Comparison of ENCODE assay signal across 10 cellular contexts in the genomic region with DNA sequence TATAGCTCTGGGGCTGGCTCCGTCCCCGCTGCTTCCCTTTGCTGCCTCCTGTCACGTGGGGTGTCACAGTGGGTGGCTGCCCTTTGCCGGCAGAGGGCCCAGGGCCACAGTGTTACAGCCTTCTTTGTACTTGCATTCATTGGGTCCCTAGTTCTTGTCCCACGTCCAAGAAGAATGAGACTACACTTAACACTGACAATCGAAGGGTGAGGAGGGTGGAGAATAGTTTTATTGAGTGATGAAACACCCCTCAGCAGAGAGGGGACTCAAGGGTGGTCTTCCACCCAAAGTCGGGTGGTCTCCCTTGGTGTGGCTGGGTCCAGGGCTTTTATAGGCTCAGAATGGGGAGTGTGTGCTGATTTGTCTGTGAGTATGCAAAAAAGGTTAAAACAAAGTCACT. TPM values are rescaled to one million over a fixed set of nuclear protein-coding genes. Genes with fewer than 3 reads are reported as not detected.
DNase-seq lines count a peak whose midpoint lies in the region; ATAC-seq and TF ChIP-seq lines count a peak whose summit lies in the region.
"Had no signal": no experiment of that assay in that cellular context is flagged by ENCODE, and none has a peak within 500 bp of the region (broad histone marks: within the 10 kb centered on the region; RNA-seq: fewer than 3 reads in every experiment).

No MANE protein-coding gene starts in this region.

- no peaks in the 10 kb centered on the region for H3K9me3 Mint-ChIP-seq in CD8-positive, alpha-beta T cell
- H3K9me3 Mint-ChIP-seq in activated B cell treated with CpG ODN at 0.5 μM for 24 hours = no peaks in the 10 kb centered on the region
- no peaks in the 10 kb centered on the region for H3K9me3 Mint-ChIP-seq in naive thymus-derived CD8-positive, alpha-beta T cell

- TF ChIP-seq EP300 in transverse colon (IDR thresholded peaks at IDR 0.05; ENCODE audit: low read depth) = no peak

- no peak for TF ChIP-seq POLR2A in transverse colon (IDR thresholded peaks at IDR 0.05)

- CTCF ChIA-PET in CD8-positive, alpha-beta T cell (lab: Charles Lee) = no interaction called here
- CTCF ChIA-PET in activated B cell treated with CpG ODN at 0.5 μM for 24 hours (lab: Charles Lee) = no interaction called here

- POLR2A ChIA-PET in CD8-positive, alpha-beta T cell (lab: Charles Lee) = interaction anchor here (1.3 kb wide), 1 partner anchor 9 kb away, joined by 5 read pairs; no protein-coding TSS in a partner anchor
- POLR2A ChIA-PET in activated B cell treated with CpG ODN at 0.5 μM for 24 hours (lab: Charles Lee) = no interaction called here
- POLR2A ChIA-PET in naive thymus-derived CD8-positive, alpha-beta T cell (lab: Charles Lee) = interaction anchor here (2.8 kb wide), 1 partner anchor 48 kb away, joined by 19 read pairs; a partner anchor contains a TSS

- peaks cover 62% of the 10 kb centered on the region for H3K4me1 Mint-ChIP-seq in CD8-positive, alpha-beta T cell (ENCODE audit: low read depth)
- H3K4me1 Mint-ChIP-seq in activated B cell treated with CpG ODN at 0.5 μM for 24 hours = peaks cover 48% of the 10 kb centered on the region
- H3K4me1 Mint-ChIP-seq in naive thymus-derived CD8-positive, alpha-beta T cell = peaks cover 33 to 70% (median 65%) of the 10 kb centered on the region in 4 donors

- ATAC-seq in CD8-positive, alpha-beta T cell = no peak
- ATAC-seq in activated B cell treated with CpG ODN at 0.5 μM for 24 hours (ENCODE audit: low read depth) (no peak), GM19397 (IDR thresholded peaks at IDR 0.05; ENCODE audit: unreplicated experiment) (no peak)
- no peak for ATAC-seq in naive thymus-derived CD8-positive, alpha-beta T cell

- intact Hi-C loops in CD8-positive, alpha-beta T cell (cut with DNase I, micrococcal nuclease) = loop anchor here in 1 of 2 experiments (5.0 kb wide), 1 partner anchor 132 kb away; a partner anchor contains a TSS
- intact Hi-C loops in activated B cell treated with CpG ODN at 0.5 μM for 24 hours (cut with micrococcal nuclease) = no loop called here
- intact Hi-C loops in transverse colon (cut with DNase I; ENCODE audit: low total_unique reads) = no loop called here

- H3K27me3 ChIP-seq in BLaER1 (no peaks in the 10 kb centered on the region), transverse colon (no peaks in the 10 kb centered on the region)
- no peaks in the 10 kb centered on the region for H3K27me3 ChIP-seq in CD8-positive, alpha-beta T cell (ENCODE audit: insufficient read depth, low read length)

- no peak for TF ChIP-seq CTCF in CD8-positive, alpha-beta T cell (IDR thresholded peaks at IDR 0.05)
- TF ChIP-seq CTCF in activated B cell treated with CpG ODN at 0.5 μM for 24 hours (IDR thresholded peaks at IDR 0.05) (no peak), transverse colon (IDR thresholded peaks at IDR 0.05) (no peak)

- peak overlapping the region; percentile 78 for H3K4me2 ChIP-seq in BLaER1

- H3K9ac ChIP-seq in BLaER1 = no peak overlapping the region

- in situ Hi-C loops in transverse colon (cut with MboI; ENCODE audit: low pct_ligation_motif_present in 1 of 4, low pct_unique_long_range_greater_than_20kb in 1 of 4, low sequenced_read_pairs in 3 of 4) = no loop called here

- peak overlapping the region; percentile 87 for H3K4me3 ChIP-seq in BLaER1
- H3K4me3 ChIP-seq in CD8-positive, alpha-beta T cell (ENCODE audit: low read depth, low read length) = no peak overlapping the region
- no peak overlapping the region for H3K4me3 ChIP-seq in transverse colon

- H3K27ac ChIP-seq in BLaER1 = no peak overlapping the region
- H3K27ac ChIP-seq in CD8-positive, alpha-beta T cell (ENCODE audit: low read depth, low read length) = no peak overlapping the region
- no peak overlapping the region for H3K27ac ChIP-seq in transverse colon

- H3K4me1 ChIP-seq in BLaER1 = peaks cover 44% of the 10 kb centered on the region
- H3K4me1 ChIP-seq in CD8-positive, alpha-beta T cell (ENCODE audit: insufficient read depth, low read length) = peaks cover 37% of the 10 kb centered on the region
- peaks cover 31 to 53% (median 38%) of the 10 kb centered on the region in 4 donors for H3K4me1 ChIP-seq in transverse colon

- peak overlapping the region; percentile 19 for H3K4me3 Mint-ChIP-seq in CD8-positive, alpha-beta T cell
- peak overlapping the region; percentile 91 for H3K4me3 Mint-ChIP-seq in activated B cell treated with CpG ODN at 0.5 μM for 24 hours
- H3K4me3 Mint-ChIP-seq in naive thymus-derived CD8-positive, alpha-beta T cell = peak overlapping the region in 9 of 10 donors; percentile 11 to 80 (median 59)

- peaks cover 8% of the 10 kb centered on the region for H3K36me3 Mint-ChIP-seq in CD8-positive, alpha-beta T cell
- H3K36me3 Mint-ChIP-seq in activated B cell treated with CpG ODN at 0.5 μM for 24 hours (ENCODE audit: low read depth) = peaks cover 8% of the 10 kb centered on the region
- H3K36me3 Mint-ChIP-seq in naive thymus-derived CD8-positive, alpha-beta T cell = peaks cover 0 to 11% (median 0%) of the 10 kb centered on the region in 3 donors

- 86 to 95% methylated on average over 2 to 7 of the region's 7 CpGs for WGBS in transverse colon (ENCODE audit: low coverage in 1 of 2), 2 donors

- H3K27me3 Mint-ChIP-seq in CD8-positive, alpha-beta T cell (ENCODE audit: low read depth) = no peaks in the 10 kb centered on the region
- H3K27me3 Mint-ChIP-seq in activated B cell treated with CpG ODN at 0.5 μM for 24 hours = no peaks in the 10 kb centered on the region
- H3K27me3 Mint-ChIP-seq in naive thymus-derived CD8-positive, alpha-beta T cell = no peaks in the 10 kb centered on the region

- peaks cover 86% of the 10 kb centered on the region for H4K20me1 ChIP-seq in BLaER1

- H3K9me3 ChIP-seq in BLaER1 = peaks cover 15% of the 10 kb centered on the region
- no peaks in the 10 kb centered on the region for H3K9me3 ChIP-seq in CD8-positive, alpha-beta T cell (ENCODE audit: low read length)
- no peaks in the 10 kb centered on the region for H3K9me3 ChIP-seq in transverse colon

- no peak for DNase-seq in CD8-positive, alpha-beta T cell
- DNase-seq in activated B cell treated with CpG ODN at 0.5 μM for 24 hours (no peak), transverse colon (no peak)
- DNase-seq in naive thymus-derived CD8-positive, alpha-beta T cell = no peak
- DNase-seq in stimulated activated CD4-positive, alpha-beta T cell treated with anti-CD3 and anti-CD28 coated beads, Interleukin-2, amount 100 ng/mL, for 48 hours = no peak
- DNase-seq: glutamatergic neuron, NCI-H1105, NCI-H69 had no signal

- H3K27ac Mint-ChIP-seq in CD8-positive, alpha-beta T cell = peak overlapping the region; percentile 19
- no peak overlapping the region for H3K27ac Mint-ChIP-seq in activated B cell treated with CpG ODN at 0.5 μM for 24 hours
- H3K27ac Mint-ChIP-seq in naive thymus-derived CD8-positive, alpha-beta T cell = peak overlapping the region in 6 of 10 donors; percentile 8 to 85 (median 58)

- H3K36me3 ChIP-seq in BLaER1 = peaks cover 44% of the 10 kb centered on the region
- H3K36me3 ChIP-seq in CD8-positive, alpha-beta T cell (ENCODE audit: insufficient read depth, low read length) = no peaks in the 10 kb centered on the region
- H3K36me3 ChIP-seq in transverse colon = no peaks in the 10 kb centered on the region

RNA-seq across cellular contexts. Expression of a gene that starts 1.9 kb away (rescaled TPM):
- total RNA-seq in CD8-positive, alpha-beta T cell = 10 to 100 TPM; 94.0 to 94.5 TPM
- total RNA-seq in activated B cell treated with CpG ODN at 0.5 μM for 24 hours (92.6 and 101 TPM in 2 replicates), transverse colon (100 to 1,000 TPM in 3 of 4 donors, 10 to 100 TPM in 1; 62.9 to 400 (median 137) TPM)
- 100 to 1,000 TPM; 103 to 104 TPM for total RNA-seq in naive thymus-derived CD8-positive, alpha-beta T cell
- polyA plus RNA-seq in naive thymus-derived CD8-positive, alpha-beta T cell = 10 to 100 TPM; 45.8 to 60.1 (median 46.5) TPM

RNA-seq across cellular contexts. Expression of a gene that starts 2.4 kb away (rescaled TPM):
- total RNA-seq in CD8-positive, alpha-beta T cell = 10 to 100 TPM; 19.5 to 24.3 TPM
- 23.7 and 26.7 TPM in 2 replicates for total RNA-seq in activated B cell treated with CpG ODN at 0.5 μM for 24 hours
- total RNA-seq in naive thymus-derived CD8-positive, alpha-beta T cell = 10 to 100 TPM; 28.4 to 31.8 TPM
- 10 to 100 TPM; 29.6 to 58.4 (median 38.9) TPM for polyA plus RNA-seq in naive thymus-derived CD8-positive, alpha-beta T cell
- 100 to 1,000 TPM in 1 of 4 donors, 10 to 100 TPM in 3; 65.1 to 142 (median 82.8) TPM for total RNA-seq in transverse colon

RNA-seq across cellular contexts. Expression of a gene that starts 47.2 kb away (rescaled TPM):
- 1 to 10 TPM; 3.7 to 6.0 TPM for total RNA-seq in CD8-positive, alpha-beta T cell
- 29.2 and 34.7 TPM in 2 replicates for total RNA-seq in activated B cell treated with CpG ODN at 0.5 μM for 24 hours
- 10 to 100 TPM; 19.8 to 21.2 TPM for total RNA-seq in naive thymus-derived CD8-positive, alpha-beta T cell
- polyA plus RNA-seq in naive thymus-derived CD8-positive, alpha-beta T cell = 10 to 100 TPM; 36.3 to 40.7 (median 38.6) TPM
- total RNA-seq in transverse colon = 10 to 100 TPM in 2 of 4 donors, 1 to 10 TPM in 2; 3.4 to 27.9 (median 11.4) TPM

Comparison
In these comparisons a context has a peak if more than half of its experiments do, and no peak if none do; other contexts are left out.
1. H3K4me3 Mint-ChIP-seq: peak in every context shown above with its lines; median percentile 91 in activated B cell treated with CpG ODN at 0.5 μM for 24 hours; 59 in naive thymus-derived CD8-positive, alpha-beta T cell; 19 in CD8-positive, alpha-beta T cell.